In genomic region chr1:36411674-36412648, GRCh38 we compare ENCODE assay signal across 1 cellular context.
TF ChIP-seq lines count a peak whose summit lies in the region.

No MANE protein-coding gene starts in this region.

TF ChIP-seq in H1, 55 proteins besides CTCF, POLR2A, EP300 and RAD21:
- TF ChIP-seq POLR2AphosphoS5 (IDR thresholded peaks at IDR 0.05; ENCODE audit: low read depth, low read length), result no peak
- TF ChIP-seq BACH1 (IDR thresholded peaks at IDR 0.05; ENCODE audit: low read length), result no peak
- no peak for TF ChIP-seq JUN (IDR thresholded peaks at IDR 0.05; ENCODE audit: low read depth, low read length)
- TF ChIP-seq SRF (IDR thresholded peaks at IDR 0.05; ENCODE audit: low read depth, low read length), result peak; percentile 70
- TF ChIP-seq RBBP5 (IDR thresholded peaks at IDR 0.05; ENCODE audit: borderline replicate concordance, low read depth, low read length), result no peak
- no peak for TF ChIP-seq CREB1 (IDR thresholded peaks at IDR 0.05)
